1 cellular context compared by ENCODE assay signal in the genomic region with DNA sequence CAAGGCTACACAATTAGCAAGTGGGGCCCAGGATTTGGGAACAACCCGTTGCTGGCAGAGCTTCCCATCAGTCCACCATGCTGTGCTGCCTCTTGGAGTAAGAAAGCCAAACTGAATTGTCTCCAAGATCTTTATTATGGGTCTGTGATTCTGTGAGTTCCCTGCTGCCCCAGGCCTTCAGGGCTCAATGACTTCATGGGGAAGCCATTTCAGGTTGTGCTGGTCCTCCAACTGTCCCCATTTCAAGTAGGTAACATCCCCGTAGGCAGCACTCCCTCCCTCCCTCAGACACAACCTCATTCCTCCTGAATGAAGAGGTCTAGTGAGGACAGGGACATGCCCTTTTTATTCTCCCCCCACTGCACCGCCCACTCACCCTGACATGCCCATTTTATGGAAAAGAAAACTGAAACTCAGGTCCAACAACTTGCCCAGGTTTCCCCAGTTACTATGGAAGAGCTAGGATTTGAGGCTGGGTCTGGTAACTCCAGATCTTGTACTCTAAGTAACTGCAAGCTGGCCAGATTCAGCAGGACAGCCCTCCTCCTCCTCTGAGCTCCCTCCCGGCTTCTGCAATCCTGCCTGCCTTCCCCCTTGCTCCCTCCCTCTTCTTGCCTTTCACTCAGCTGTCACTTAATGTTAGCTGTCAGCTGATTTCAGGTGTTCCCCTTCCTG.
A peak's percentile ranks its signal among the peaks of the same experiment; 100 is the strongest.
TF ChIP-seq lines count a peak whose summit lies in the region.

No MANE protein-coding gene starts in this region.

TF ChIP-seq in K562, 482 proteins besides CTCF, POLR2A, EP300 and RAD21 (continues in another document):
- TF ChIP-seq, protein P1, sequence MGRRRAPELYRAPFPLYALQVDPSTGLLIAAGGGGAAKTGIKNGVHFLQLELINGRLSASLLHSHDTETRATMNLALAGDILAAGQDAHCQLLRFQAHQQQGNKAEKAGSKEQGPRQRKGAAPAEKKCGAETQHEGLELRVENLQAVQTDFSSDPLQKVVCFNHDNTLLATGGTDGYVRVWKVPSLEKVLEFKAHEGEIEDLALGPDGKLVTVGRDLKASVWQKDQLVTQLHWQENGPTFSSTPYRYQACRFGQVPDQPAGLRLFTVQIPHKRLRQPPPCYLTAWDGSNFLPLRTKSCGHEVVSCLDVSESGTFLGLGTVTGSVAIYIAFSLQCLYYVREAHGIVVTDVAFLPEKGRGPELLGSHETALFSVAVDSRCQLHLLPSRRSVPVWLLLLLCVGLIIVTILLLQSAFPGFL (CRISPR knock-in tag; IDR thresholded peaks at IDR 0.05) = no peak
- TF ChIP-seq, protein P2, sequence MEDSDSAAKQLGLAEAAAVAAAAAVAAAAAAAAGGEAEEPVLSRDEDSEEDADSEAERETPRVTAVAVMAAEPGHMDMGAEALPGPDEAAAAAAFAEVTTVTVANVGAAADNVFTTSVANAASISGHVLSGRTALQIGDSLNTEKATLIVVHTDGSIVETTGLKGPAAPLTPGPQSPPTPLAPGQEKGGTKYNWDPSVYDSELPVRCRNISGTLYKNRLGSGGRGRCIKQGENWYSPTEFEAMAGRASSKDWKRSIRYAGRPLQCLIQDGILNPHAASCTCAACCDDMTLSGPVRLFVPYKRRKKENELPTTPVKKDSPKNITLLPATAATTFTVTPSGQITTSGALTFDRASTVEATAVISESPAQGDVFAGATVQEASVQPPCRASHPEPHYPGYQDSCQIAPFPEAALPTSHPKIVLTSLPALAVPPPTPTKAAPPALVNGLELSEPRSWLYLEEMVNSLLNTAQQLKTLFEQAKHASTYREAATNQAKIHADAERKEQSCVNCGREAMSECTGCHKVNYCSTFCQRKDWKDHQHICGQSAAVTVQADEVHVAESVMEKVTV (CRISPR knock-in tag; IDR thresholded peaks at IDR 0.05) = no peak
- no peak for TF ChIP-seq ZNF121 (CRISPR knock-in tag; conservative IDR thresholded peaks at IDR 0.05)
- TF ChIP-seq, protein P3, sequence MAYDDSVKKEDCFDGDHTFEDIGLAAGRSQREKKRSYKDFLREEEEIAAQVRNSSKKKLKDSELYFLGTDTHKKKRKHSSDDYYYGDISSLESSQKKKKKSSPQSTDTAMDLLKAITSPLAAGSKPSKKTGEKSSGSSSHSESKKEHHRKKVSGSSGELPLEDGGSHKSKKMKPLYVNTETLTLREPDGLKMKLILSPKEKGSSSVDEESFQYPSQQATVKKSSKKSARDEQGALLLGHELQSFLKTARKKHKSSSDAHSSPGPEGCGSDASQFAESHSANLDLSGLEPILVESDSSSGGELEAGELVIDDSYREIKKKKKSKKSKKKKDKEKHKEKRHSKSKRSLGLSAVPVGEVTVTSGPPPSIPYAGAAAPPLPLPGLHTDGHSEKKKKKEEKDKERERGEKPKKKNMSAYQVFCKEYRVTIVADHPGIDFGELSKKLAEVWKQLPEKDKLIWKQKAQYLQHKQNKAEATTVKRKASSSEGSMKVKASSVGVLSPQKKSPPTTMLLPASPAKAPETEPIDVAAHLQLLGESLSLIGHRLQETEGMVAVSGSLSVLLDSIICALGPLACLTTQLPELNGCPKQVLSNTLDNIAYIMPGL (CRISPR knock-in tag; IDR thresholded peaks at IDR 0.05) = no peak
- no peak for TF ChIP-seq CBX2 (IDR thresholded peaks at IDR 0.05; ENCODE audit: insufficient read depth, low read length, poor library complexity, severe bottlenecking)
- TF ChIP-seq, protein P4, sequence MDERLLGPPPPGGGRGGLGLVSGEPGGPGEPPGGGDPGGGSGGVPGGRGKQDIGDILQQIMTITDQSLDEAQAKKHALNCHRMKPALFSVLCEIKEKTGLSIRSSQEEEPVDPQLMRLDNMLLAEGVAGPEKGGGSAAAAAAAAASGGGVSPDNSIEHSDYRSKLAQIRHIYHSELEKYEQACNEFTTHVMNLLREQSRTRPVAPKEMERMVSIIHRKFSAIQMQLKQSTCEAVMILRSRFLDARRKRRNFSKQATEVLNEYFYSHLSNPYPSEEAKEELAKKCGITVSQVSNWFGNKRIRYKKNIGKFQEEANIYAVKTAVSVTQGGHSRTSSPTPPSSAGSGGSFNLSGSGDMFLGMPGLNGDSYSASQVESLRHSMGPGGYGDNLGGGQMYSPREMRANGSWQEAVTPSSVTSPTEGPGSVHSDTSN (CRISPR knock-in tag; IDR thresholded peaks at IDR 0.05; ENCODE audit: low read depth) = no peak
- TF ChIP-seq, protein P4 (tag; conservative IDR thresholded peaks at IDR 0.05; ENCODE audit: low read depth) = 0 out of 2 replicates have a peak, but pooled peaks have one; percentile 26
- TF ChIP-seq HDAC3 (IDR thresholded peaks at IDR 0.05; ENCODE audit: borderline replicate concordance, partially characterized antibody) = no peak
- TF ChIP-seq MECOM (CRISPR knock-in tag; IDR thresholded peaks at IDR 0.05) = no peak
- no peak for TF ChIP-seq ZNF347 (CRISPR knock-in tag; IDR thresholded peaks at IDR 0.05; ENCODE audit: low read depth)
- no peak for TF ChIP-seq CBX5 (IDR thresholded peaks at IDR 0.05; ENCODE audit: borderline replicate concordance, low read depth)
- TF ChIP-seq BRD9 (IDR thresholded peaks at IDR 0.05; ENCODE audit: low read depth, partially characterized antibody) = no peak
- no peak for TF ChIP-seq PTTG1 (tag; IDR thresholded peaks at IDR 0.05; ENCODE audit: low read depth)
- TF ChIP-seq, protein P5, sequence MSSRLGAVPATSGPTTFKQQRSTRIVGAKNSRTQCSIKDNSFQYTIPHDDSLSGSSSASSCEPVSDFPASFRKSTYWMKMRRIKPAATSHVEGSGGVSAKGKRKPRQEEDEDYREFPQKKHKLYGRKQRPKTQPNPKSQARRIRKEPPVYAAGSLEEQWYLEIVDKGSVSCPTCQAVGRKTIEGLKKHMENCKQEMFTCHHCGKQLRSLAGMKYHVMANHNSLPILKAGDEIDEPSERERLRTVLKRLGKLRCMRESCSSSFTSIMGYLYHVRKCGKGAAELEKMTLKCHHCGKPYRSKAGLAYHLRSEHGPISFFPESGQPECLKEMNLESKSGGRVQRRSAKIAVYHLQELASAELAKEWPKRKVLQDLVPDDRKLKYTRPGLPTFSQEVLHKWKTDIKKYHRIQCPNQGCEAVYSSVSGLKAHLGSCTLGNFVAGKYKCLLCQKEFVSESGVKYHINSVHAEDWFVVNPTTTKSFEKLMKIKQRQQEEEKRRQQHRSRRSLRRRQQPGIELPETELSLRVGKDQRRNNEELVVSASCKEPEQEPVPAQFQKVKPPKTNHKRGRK (tag; IDR thresholded peaks at IDR 0.05) = no peak
- no peak for TF ChIP-seq C11orf30 (IDR thresholded peaks at IDR 0.05; ENCODE audit: low read depth)
- no peak for TF ChIP-seq DIDO1 (tag; IDR thresholded peaks at IDR 0.05; ENCODE audit: low read depth)
- TF ChIP-seq BCOR (IDR thresholded peaks at IDR 0.05) = 0 out of 2 replicates have a peak, but pooled peaks have one; percentile 12
- TF ChIP-seq, protein P6, sequence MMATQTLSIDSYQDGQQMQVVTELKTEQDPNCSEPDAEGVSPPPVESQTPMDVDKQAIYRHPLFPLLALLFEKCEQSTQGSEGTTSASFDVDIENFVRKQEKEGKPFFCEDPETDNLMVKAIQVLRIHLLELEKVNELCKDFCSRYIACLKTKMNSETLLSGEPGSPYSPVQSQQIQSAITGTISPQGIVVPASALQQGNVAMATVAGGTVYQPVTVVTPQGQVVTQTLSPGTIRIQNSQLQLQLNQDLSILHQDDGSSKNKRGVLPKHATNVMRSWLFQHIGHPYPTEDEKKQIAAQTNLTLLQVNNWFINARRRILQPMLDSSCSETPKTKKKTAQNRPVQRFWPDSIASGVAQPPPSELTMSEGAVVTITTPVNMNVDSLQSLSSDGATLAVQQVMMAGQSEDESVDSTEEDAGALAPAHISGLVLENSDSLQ (IDR thresholded peaks at IDR 0.05) = peak; percentile 86
- no peak for TF ChIP-seq HNRNPH1 (optimal IDR thresholded peaks at IDR 0.05; ENCODE audit: low read depth, low read length)
- TF ChIP-seq, protein P7, sequence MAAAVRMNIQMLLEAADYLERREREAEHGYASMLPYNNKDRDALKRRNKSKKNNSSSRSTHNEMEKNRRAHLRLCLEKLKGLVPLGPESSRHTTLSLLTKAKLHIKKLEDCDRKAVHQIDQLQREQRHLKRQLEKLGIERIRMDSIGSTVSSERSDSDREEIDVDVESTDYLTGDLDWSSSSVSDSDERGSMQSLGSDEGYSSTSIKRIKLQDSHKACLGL (CRISPR knock-in tag; IDR thresholded peaks at IDR 0.05; ENCODE audit: borderline replicate concordance, poor library complexity, severe bottlenecking) = no peak
- no peak for TF ChIP-seq ZBED1 (IDR thresholded peaks at IDR 0.05)
- TF ChIP-seq HOXB6 (CRISPR knock-in tag; IDR thresholded peaks at IDR 0.05; ENCODE audit: borderline replicate concordance) = no peak
- TF ChIP-seq PHF21A (IDR thresholded peaks at IDR 0.05; ENCODE audit: borderline replicate concordance, low read depth) = peak; percentile 91; the same call in 1 of the 2 replicates
- TF ChIP-seq, protein P8, sequence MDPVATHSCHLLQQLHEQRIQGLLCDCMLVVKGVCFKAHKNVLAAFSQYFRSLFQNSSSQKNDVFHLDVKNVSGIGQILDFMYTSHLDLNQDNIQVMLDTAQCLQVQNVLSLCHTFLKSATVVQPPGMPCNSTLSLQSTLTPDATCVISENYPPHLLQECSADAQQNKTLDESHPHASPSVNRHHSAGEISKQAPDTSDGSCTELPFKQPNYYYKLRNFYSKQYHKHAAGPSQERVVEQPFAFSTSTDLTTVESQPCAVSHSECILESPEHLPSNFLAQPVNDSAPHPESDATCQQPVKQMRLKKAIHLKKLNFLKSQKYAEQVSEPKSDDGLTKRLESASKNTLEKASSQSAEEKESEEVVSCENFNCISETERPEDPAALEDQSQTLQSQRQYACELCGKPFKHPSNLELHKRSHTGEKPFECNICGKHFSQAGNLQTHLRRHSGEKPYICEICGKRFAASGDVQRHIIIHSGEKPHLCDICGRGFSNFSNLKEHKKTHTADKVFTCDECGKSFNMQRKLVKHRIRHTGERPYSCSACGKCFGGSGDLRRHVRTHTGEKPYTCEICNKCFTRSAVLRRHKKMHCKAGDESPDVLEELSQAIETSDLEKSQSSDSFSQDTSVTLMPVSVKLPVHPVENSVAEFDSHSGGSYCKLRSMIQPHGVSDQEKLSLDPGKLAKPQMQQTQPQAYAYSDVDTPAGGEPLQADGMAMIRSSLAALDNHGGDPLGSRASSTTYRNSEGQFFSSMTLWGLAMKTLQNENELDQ (CRISPR knock-in tag; IDR thresholded peaks at IDR 0.05; ENCODE audit: borderline replicate concordance) = no peak
- peak in 1 of 3 experiments; percentile 56 for TF ChIP-seq YY1 (IDR thresholded peaks at IDR 0.05; ENCODE audit: borderline replicate concordance in 1 of 3, control insufficient read depth in 1 of 3, extremely low read depth in 1 of 3, insufficient read depth in 3 of 3, insufficient read length in 1 of 3, insufficient replicate concordance in 2 of 3, low read depth in 1 of 3, low read length in 2 of 3)
- TF ChIP-seq SRSF1 (IDR thresholded peaks at IDR 0.05; ENCODE audit: low read depth, low read length) = no peak
- TF ChIP-seq, protein P9, sequence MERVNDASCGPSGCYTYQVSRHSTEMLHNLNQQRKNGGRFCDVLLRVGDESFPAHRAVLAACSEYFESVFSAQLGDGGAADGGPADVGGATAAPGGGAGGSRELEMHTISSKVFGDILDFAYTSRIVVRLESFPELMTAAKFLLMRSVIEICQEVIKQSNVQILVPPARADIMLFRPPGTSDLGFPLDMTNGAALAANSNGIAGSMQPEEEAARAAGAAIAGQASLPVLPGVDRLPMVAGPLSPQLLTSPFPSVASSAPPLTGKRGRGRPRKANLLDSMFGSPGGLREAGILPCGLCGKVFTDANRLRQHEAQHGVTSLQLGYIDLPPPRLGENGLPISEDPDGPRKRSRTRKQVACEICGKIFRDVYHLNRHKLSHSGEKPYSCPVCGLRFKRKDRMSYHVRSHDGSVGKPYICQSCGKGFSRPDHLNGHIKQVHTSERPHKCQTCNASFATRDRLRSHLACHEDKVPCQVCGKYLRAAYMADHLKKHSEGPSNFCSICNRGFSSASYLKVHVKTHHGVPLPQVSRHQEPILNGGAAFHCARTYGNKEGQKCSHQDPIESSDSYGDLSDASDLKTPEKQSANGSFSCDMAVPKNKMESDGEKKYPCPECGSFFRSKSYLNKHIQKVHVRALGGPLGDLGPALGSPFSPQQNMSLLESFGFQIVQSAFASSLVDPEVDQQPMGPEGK (CRISPR knock-in tag; IDR thresholded peaks at IDR 0.05; ENCODE audit: borderline replicate concordance) = no peak
- TF ChIP-seq, protein P10, sequence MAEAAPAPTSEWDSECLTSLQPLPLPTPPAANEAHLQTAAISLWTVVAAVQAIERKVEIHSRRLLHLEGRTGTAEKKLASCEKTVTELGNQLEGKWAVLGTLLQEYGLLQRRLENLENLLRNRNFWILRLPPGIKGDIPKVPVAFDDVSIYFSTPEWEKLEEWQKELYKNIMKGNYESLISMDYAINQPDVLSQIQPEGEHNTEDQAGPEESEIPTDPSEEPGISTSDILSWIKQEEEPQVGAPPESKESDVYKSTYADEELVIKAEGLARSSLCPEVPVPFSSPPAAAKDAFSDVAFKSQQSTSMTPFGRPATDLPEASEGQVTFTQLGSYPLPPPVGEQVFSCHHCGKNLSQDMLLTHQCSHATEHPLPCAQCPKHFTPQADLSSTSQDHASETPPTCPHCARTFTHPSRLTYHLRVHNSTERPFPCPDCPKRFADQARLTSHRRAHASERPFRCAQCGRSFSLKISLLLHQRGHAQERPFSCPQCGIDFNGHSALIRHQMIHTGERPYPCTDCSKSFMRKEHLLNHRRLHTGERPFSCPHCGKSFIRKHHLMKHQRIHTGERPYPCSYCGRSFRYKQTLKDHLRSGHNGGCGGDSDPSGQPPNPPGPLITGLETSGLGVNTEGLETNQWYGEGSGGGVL (CRISPR knock-in tag; IDR thresholded peaks at IDR 0.05) = no peak
- no peak for TF ChIP-seq NFRKB (IDR thresholded peaks at IDR 0.05; ENCODE audit: low read depth)
- TF ChIP-seq CBFB (CRISPR knock-in tag; IDR thresholded peaks at IDR 0.05) = no peak
- TF ChIP-seq, protein P11, sequence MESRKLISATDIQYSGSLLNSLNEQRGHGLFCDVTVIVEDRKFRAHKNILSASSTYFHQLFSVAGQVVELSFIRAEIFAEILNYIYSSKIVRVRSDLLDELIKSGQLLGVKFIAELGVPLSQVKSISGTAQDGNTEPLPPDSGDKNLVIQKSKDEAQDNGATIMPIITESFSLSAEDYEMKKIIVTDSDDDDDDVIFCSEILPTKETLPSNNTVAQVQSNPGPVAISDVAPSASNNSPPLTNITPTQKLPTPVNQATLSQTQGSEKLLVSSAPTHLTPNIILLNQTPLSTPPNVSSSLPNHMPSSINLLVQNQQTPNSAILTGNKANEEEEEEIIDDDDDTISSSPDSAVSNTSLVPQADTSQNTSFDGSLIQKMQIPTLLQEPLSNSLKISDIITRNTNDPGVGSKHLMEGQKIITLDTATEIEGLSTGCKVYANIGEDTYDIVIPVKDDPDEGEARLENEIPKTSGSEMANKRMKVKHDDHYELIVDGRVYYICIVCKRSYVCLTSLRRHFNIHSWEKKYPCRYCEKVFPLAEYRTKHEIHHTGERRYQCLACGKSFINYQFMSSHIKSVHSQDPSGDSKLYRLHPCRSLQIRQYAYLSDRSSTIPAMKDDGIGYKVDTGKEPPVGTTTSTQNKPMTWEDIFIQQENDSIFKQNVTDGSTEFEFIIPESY (CRISPR knock-in tag; IDR thresholded peaks at IDR 0.05) = no peak
- no peak for TF ChIP-seq CXXC5 (CRISPR knock-in tag; IDR thresholded peaks at IDR 0.05)
- no peak for TF ChIP-seq ZNF3 (CRISPR knock-in tag; IDR thresholded peaks at IDR 0.05)
- TF ChIP-seq ZNF644 (tag; IDR thresholded peaks at IDR 0.05; ENCODE audit: low read depth) = no peak
- no peak for TF ChIP-seq ZNF124 (CRISPR knock-in tag; IDR thresholded peaks at IDR 0.05)
- TF ChIP-seq ZFPM2 (CRISPR knock-in tag; IDR thresholded peaks at IDR 0.05) = no peak
- TF ChIP-seq RAD51 (IDR thresholded peaks at IDR 0.05; ENCODE audit: borderline replicate concordance, low read depth) = no peak
